ENCODE assay signal across 8 cellular contexts in genomic region chr12:62259993-62260732, GRCh38. TPM values are rescaled to one million over a fixed set of nuclear protein-coding genes. Genes with fewer than 3 reads are reported as not detected.
DNase-seq lines count a peak whose midpoint lies in the region; ATAC-seq, FAIRE-seq and TF ChIP-seq lines count a peak whose summit lies in the region.

Gene USP15 (plus strand): TSS chr12:62260404. CDS start chr12:62260415, 11 bp downstream.

- H3K27me3 ChIP-seq in left ventricle myocardium inferior (ENCODE audit: low read depth) = no peaks in the 10 kb centered on the region
- H3K27me3 ChIP-seq in prostate gland (replicated peaks; ENCODE audit: insufficient read depth) = no peaks in the 10 kb centered on the region

- peaks cover 29% of the 10 kb centered on the region for H3K36me3 Mint-ChIP-seq in T-helper 1 cell treated with Interleukin-12 subunit alpha and Interleukin-12 subunit beta and Interleukin-4 antibody, amounts not matched to agents 30 μg/mL and 1 μg/mL, for 36 hours (ENCODE audit: low read depth)

- H3K27ac ChIP-seq in left ventricle myocardium inferior (replicated peaks) (peak within 1 kb of the TSS; percentile 96), prostate gland (peak within 1 kb of the TSS; percentile 93 to 95), urinary bladder (ENCODE audit: low read depth) (peak within 1 kb of the TSS; percentile 94)

- DNase-seq in GM12891 (ENCODE audit: insufficient read length, low spot score) = peak; percentile 53
- peak; percentile 76 for DNase-seq in NCI-H1436 treated with DMSO at 0.1 percent for 48 hours (lab: John Stamatoyannopoulos, UW)
- DNase-seq in amygdala (lab: John Stamatoyannopoulos, UW) = peak; percentile 74 to 97 (median 92)
- DNase-seq in left ventricle myocardium inferior = peak; percentile 97
- DNase-seq in prostate gland (ENCODE audit: low spot score) = peak; percentile 92

- H3K27me3 Mint-ChIP-seq in T-helper 1 cell treated with Interleukin-12 subunit alpha and Interleukin-12 subunit beta and Interleukin-4 antibody, amounts not matched to agents 30 μg/mL and 1 μg/mL, for 36 hours (ENCODE audit: low read depth) = no peaks in the 10 kb centered on the region

- H3K4me3 Mint-ChIP-seq in T-helper 1 cell treated with Interleukin-12 subunit alpha and Interleukin-12 subunit beta and Interleukin-4 antibody, amounts not matched to agents 30 μg/mL and 1 μg/mL, for 36 hours = peak within 1 kb of the TSS; percentile 94

- peak within 1 kb of the TSS; percentile 98 for H3K27ac Mint-ChIP-seq in T-helper 1 cell treated with Interleukin-12 subunit alpha and Interleukin-12 subunit beta and Interleukin-4 antibody, amounts not matched to agents 30 μg/mL and 1 μg/mL, for 36 hours

- TF ChIP-seq CTCF in left ventricle myocardium inferior (IDR thresholded peaks at IDR 0.05; ENCODE audit: borderline replicate concordance) (peak; percentile 84), prostate gland (IDR thresholded peaks at IDR 0.05) (peak in 3 of 4 experiments; percentile 49 to 73 (median 69))

- no peaks in the 10 kb centered on the region for H3K9me3 ChIP-seq in left ventricle myocardium inferior (replicated peaks)
- no peaks in the 10 kb centered on the region for H3K9me3 ChIP-seq in prostate gland

- no peaks in the 10 kb centered on the region for H3K9me3 Mint-ChIP-seq in T-helper 1 cell treated with Interleukin-12 subunit alpha and Interleukin-12 subunit beta and Interleukin-4 antibody, amounts not matched to agents 30 μg/mL and 1 μg/mL, for 36 hours

- H3K4me1 ChIP-seq in left ventricle myocardium inferior (peaks cover 79% of the 10 kb centered on the region), prostate gland (replicated peaks) (no peaks in the 10 kb centered on the region), urinary bladder (ENCODE audit: insufficient read depth) (peaks cover 3% of the 10 kb centered on the region)

- FAIRE-seq in GM12891 (lab: Jason Lieb, UNC) = peak; percentile 94

- peak; percentile 82 for ATAC-seq in HG02840 (IDR thresholded peaks at IDR 0.05; ENCODE audit: low FRiP score, unreplicated experiment)

- TF ChIP-seq POLR2A in GM12891 (IDR thresholded peaks at IDR 0.05; ENCODE audit: low read depth, low read length) (peak; percentile 94), prostate gland (IDR thresholded peaks at IDR 0.05) (peak; percentile 62)

- intact Hi-C loops in left ventricle myocardium inferior (cut with micrococcal nuclease) = no loop called here
- intact Hi-C loops in prostate gland (cut with DNase I) = no loop called here

- under 1% methylated on average over 60 of the region's 61 CpGs for WGBS in prostate gland
- under 1% methylated on average over 61 of the region's 61 CpGs for WGBS in urinary bladder

- peak within 1 kb of the TSS; percentile 95 for H3K4me3 ChIP-seq in left ventricle myocardium inferior
- peak within 1 kb of the TSS; percentile 78 to 95 for H3K4me3 ChIP-seq in prostate gland
- peak within 1 kb of the TSS; percentile 96 for H3K4me3 ChIP-seq in urinary bladder (ENCODE audit: low read depth, low read length)

- no peaks in the 10 kb centered on the region for H3K36me3 ChIP-seq in left ventricle myocardium inferior
- no peaks in the 10 kb centered on the region for H3K36me3 ChIP-seq in prostate gland
- H3K36me3 ChIP-seq in urinary bladder (ENCODE audit: insufficient read depth) = no peaks in the 10 kb centered on the region

- H3K4me1 Mint-ChIP-seq in T-helper 1 cell treated with Interleukin-12 subunit alpha and Interleukin-12 subunit beta and Interleukin-4 antibody, amounts not matched to agents 30 μg/mL and 1 μg/mL, for 36 hours (ENCODE audit: low read depth) = peaks cover 41% of the 10 kb centered on the region

TF ChIP-seq in GM12891, 5 proteins besides CTCF, POLR2A, EP300 and RAD21:
- TF ChIP-seq SPI1 (IDR thresholded peaks at IDR 0.05; ENCODE audit: low read depth, low read length) = no peak
- peak; percentile 53; the same call in 1 of the 2 replicates for TF ChIP-seq POU2F2 (IDR thresholded peaks at IDR 0.05; ENCODE audit: low read depth, low read length)
- peak; percentile 89 for TF ChIP-seq POLR2AphosphoS5 (IDR thresholded peaks at IDR 0.05; ENCODE audit: low read depth, low read length)
- peak; percentile 99 for TF ChIP-seq PAX5 (IDR thresholded peaks at IDR 0.05; ENCODE audit: insufficient read depth, low read length, severe bottlenecking)
- TF ChIP-seq TAF1 (IDR thresholded peaks at IDR 0.05; ENCODE audit: low read depth, low read length) = peak; percentile 96
TF ChIP-seq in GM12891: peak in this region for 4.

RNA-seq across cellular contexts. Expression of gene USP15, which starts in this region (rescaled TPM):
- 39.4 TPM for polyA plus RNA-seq in GM12891 (2012; ENCODE audit: low read depth, missing spikeins)
- total RNA-seq in left ventricle myocardium inferior (58.0 TPM), prostate gland (10 to 100 TPM; 33.6 to 59.4 TPM), urinary bladder (135 TPM)
- 31.9 TPM for polyA plus RNA-seq in urinary bladder

Comparison
In these comparisons a context has a peak if more than half of its experiments do, and no peak if none do; other contexts are left out.
1. Peak in every context shown above with its lines: DNase-seq, ATAC-seq, H3K4me3 ChIP-seq and H3K27ac ChIP-seq.